7 cellular contexts compared by ENCODE assay signal in the genomic region with DNA sequence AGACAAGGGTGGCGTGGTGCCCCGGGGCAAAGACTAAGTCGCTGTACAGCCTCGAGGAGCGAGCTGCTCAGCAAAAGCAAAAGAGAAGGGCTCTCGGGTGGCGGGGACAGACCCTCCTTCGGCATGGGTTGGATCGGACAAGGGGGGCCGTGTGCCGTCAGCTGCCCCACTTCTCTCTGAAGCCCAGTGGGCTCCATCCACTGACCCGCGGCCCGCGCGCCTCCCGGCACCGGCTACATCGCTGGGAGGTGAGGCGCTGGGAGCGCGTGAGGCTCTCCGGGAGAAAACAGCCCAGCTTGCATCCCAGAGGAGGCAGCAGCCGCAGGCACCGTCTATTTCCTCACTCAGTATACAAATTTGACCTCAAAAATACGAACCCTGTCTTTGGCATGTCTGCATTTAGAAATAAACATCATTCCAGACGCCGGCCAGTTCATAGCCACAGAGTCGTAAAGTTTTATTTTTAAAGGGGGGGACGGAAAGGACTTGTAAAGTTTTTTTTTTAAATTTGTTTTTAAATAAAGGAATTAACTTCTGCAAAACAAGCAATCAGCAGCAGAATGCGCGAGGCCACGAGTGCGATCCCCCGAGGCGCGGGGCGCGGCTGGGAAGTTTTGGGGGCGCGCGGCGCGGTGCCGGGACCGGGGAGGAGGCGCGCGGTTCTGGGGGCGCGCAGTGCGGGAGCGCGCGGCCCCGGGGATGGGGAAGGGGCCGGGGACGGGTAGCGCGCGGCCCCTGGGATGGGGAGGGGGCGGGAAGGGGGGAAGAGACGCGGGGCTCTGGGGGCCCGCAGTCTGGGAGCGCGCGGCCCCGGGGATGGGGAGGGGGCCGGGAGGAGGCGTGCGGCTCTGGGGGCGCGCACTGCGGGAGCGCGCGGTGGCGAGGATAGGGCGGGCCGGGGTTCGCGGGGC. TPM values are rescaled to one million over a fixed set of nuclear protein-coding genes. Genes with fewer than 3 reads are reported as not detected.
DNase-seq lines count a peak whose midpoint lies in the region; ATAC-seq, FAIRE-seq and TF ChIP-seq lines count a peak whose summit lies in the region.

No MANE protein-coding gene starts in this region.

- peak overlapping the region; percentile 77 for H3K4me3 Mint-ChIP-seq in activated naive CD8-positive, alpha-beta T cell treated with anti-CD3 and anti-CD28 coated beads, Interleukin-2, amount 50 U/mL, for 24 hours

- H2AFZ ChIP-seq in GM23248: peak overlapping the region; percentile 93

- peak overlapping the region; percentile 60 for H3K27ac Mint-ChIP-seq in activated naive CD8-positive, alpha-beta T cell treated with anti-CD3 and anti-CD28 coated beads, Interleukin-2, amount 50 U/mL, for 24 hours

- H3K4me2 ChIP-seq in GM23248 (ENCODE audit: unreplicated experiment): peak overlapping the region; percentile 98

- peaks cover 31% of the 10 kb centered on the region for H3K79me2 ChIP-seq in GM23248 (ENCODE audit: insufficient read depth)

- in situ Hi-C loops in GM23248 (cut with MboI): no loop called here

- H4K20me1 ChIP-seq in GM23248 (ENCODE audit: insufficient read depth): no peaks in the 10 kb centered on the region; the same call in 1 of the 2 replicates

- H3K9me2 ChIP-seq in GM23248 (ENCODE audit: insufficient read depth): no peaks in the 10 kb centered on the region

- intact Hi-C loops in left ventricle myocardium inferior (cut with micrococcal nuclease) (no loop called here), pancreas (cut with DNase I) (no loop called here)

- H3K27me3 Mint-ChIP-seq in activated naive CD8-positive, alpha-beta T cell treated with anti-CD3 and anti-CD28 coated beads, Interleukin-2, amount 50 U/mL, for 24 hours: peaks cover 37% of the 10 kb centered on the region

- peaks cover 16% of the 10 kb centered on the region for H3F3A ChIP-seq in GM23248 (ENCODE audit: insufficient read depth)

- no peaks in the 10 kb centered on the region for H3K9me3 Mint-ChIP-seq in activated naive CD8-positive, alpha-beta T cell treated with anti-CD3 and anti-CD28 coated beads, Interleukin-2, amount 50 U/mL, for 24 hours

- TF ChIP-seq CTCF in left ventricle myocardium inferior (IDR thresholded peaks at IDR 0.05; ENCODE audit: borderline replicate concordance): no peak
- no peak for TF ChIP-seq CTCF in pancreas (IDR thresholded peaks at IDR 0.05)

- FAIRE-seq in pancreas (lab: Jason Lieb, UNC): no peak

- H3K27me3 ChIP-seq in GM23248 (replicated peaks; ENCODE audit: insufficient read depth) (peaks cover 27% of the 10 kb centered on the region), left ventricle myocardium inferior (ENCODE audit: low read depth) (no peaks in the 10 kb centered on the region), pancreas (no peaks in the 10 kb centered on the region)

- 0 to 2% methylated on average over 48 to 60 of the region's 83 CpGs for WGBS in GM23248 (ENCODE audit: low coverage in 1 of 2, low lambda C conversion rate in 2 of 2, missing lambda C conversion rate in 2 of 2), 2 experiments
- 1 to 2% methylated on average over 62 to 83 of the region's 83 CpGs for WGBS in pancreas, 2 donors

- peaks cover 28% of the 10 kb centered on the region for H3K4me1 Mint-ChIP-seq in activated naive CD8-positive, alpha-beta T cell treated with anti-CD3 and anti-CD28 coated beads, Interleukin-2, amount 50 U/mL, for 24 hours

- H3K4me1 ChIP-seq in GM23248 (ENCODE audit: insufficient read depth) (peaks cover 10% of the 10 kb centered on the region; the same call in 1 of the 2 replicates), left ventricle myocardium inferior (peaks cover 53% of the 10 kb centered on the region), pancreas (peaks cover 0 to 4% (median 0%) of the 10 kb centered on the region in 3 donors)

- DNase-seq in EH (ENCODE audit: low read depth) (peak; percentile 77), GM23248 (peak; percentile 80), NCI-H2107 treated with DMSO at 0.1 percent for 48 hours (lab: John Stamatoyannopoulos, UW; ENCODE audit: unreplicated experiment) (peak; percentile 44), left ventricle myocardium inferior (no peak), pancreas (peak in 4 of 6 donors; percentile 32 to 70 (median 43)), SK-N-DZ (ENCODE audit: low spot score) (no peak)
- DNase-seq in activated naive CD8-positive, alpha-beta T cell treated with anti-CD3 and anti-CD28 coated beads, Interleukin-2, amount 50 U/mL, for 24 hours: peak; percentile 33

- peak overlapping the region; percentile 58 for H3K9ac ChIP-seq in GM23248

- H3K36me3 ChIP-seq in GM23248 (ENCODE audit: low read depth): no peaks in the 10 kb centered on the region
- no peaks in the 10 kb centered on the region for H3K36me3 ChIP-seq in left ventricle myocardium inferior
- H3K36me3 ChIP-seq in pancreas: no peaks in the 10 kb centered on the region

- H3K27ac ChIP-seq in GM23248 (peak overlapping the region; percentile 42; the same call in 1 of the 2 replicates), left ventricle myocardium inferior (replicated peaks) (peak overlapping the region; percentile 46), pancreas (no peak overlapping the region)

- peak overlapping the region; percentile 94 for H3K4me3 ChIP-seq in GM23248
- H3K4me3 ChIP-seq in left ventricle myocardium inferior: peak overlapping the region; percentile 89
- H3K4me3 ChIP-seq in pancreas: peak overlapping the region; percentile 7 to 64 (median 35)

- no peaks in the 10 kb centered on the region for H3K9me3 ChIP-seq in GM23248 (ENCODE audit: low read depth)
- H3K9me3 ChIP-seq in left ventricle myocardium inferior (replicated peaks): no peaks in the 10 kb centered on the region
- H3K9me3 ChIP-seq in pancreas: no peaks in the 10 kb centered on the region

- peaks cover 5% of the 10 kb centered on the region for H3K36me3 Mint-ChIP-seq in activated naive CD8-positive, alpha-beta T cell treated with anti-CD3 and anti-CD28 coated beads, Interleukin-2, amount 50 U/mL, for 24 hours (ENCODE audit: low read depth)

- no peak for ATAC-seq in activated naive CD8-positive, alpha-beta T cell treated with anti-CD3 and anti-CD28 coated beads, Interleukin-2, amount 50 U/mL, for 24 hours
- peak; percentile 66 to 76 (median 70) for ATAC-seq in pancreas

RNA-seq across cellular contexts. Expression of a gene that starts 0.6 kb away (rescaled TPM):
- total RNA-seq in GM23248 (2014; rRNA removed; shearing (Covaris generic)): 20.0 and 26.0 TPM in 2 replicates
- polyA plus RNA-seq in GM23248 (2016; fragmentation: Nextera tagmentation; extraction: Ambion mirVana): 30.0 and 30.6 TPM in 2 replicates
- total RNA-seq in left ventricle myocardium inferior: 36.7 TPM
- total RNA-seq in pancreas: 1 to 10 TPM; 1.1 to 9.8 (median 2.6) TPM
- polyA plus RNA-seq in pancreas: 1 to 10 TPM in 1 of 2 donors, under 1 TPM in 1; 0.95 to 4.3 TPM
- polyA plus RNA-seq in SK-N-DZ (2014; cell fraction: cytosol; rRNA removed): 1.2 and 2.2 TPM in 2 replicates
- polyA plus RNA-seq in SK-N-DZ (2014; cell fraction: nucleus; rRNA removed): 2.3 and 4.5 TPM in 2 replicates

Comparison
In these comparisons a context has a peak if more than half of its experiments do, and no peak if none do; other contexts are left out.
1. DNase-seq: peak in EH (single experiment), GM23248 (single experiment), NCI-H2107 treated with DMSO at 0.1 percent for 48 hours (single experiment), activated naive CD8-positive, alpha-beta T cell treated with anti-CD3 and anti-CD28 coated beads, Interleukin-2, amount 50 U/mL, for 24 hours (single experiment) and pancreas (4 of 6); none in left ventricle myocardium inferior (single experiment) and SK-N-DZ (single experiment).
2. H3K27ac ChIP-seq: peak in GM23248 (single experiment) and left ventricle myocardium inferior (single experiment); none in pancreas (0 of 4).
3. H3K4me3 ChIP-seq: peak in every context shown above with its lines; median percentile 94 in GM23248; 89 in left ventricle myocardium inferior; 35 in pancreas.